ENCODE assay signal across 4 cellular contexts in the genomic region with DNA sequence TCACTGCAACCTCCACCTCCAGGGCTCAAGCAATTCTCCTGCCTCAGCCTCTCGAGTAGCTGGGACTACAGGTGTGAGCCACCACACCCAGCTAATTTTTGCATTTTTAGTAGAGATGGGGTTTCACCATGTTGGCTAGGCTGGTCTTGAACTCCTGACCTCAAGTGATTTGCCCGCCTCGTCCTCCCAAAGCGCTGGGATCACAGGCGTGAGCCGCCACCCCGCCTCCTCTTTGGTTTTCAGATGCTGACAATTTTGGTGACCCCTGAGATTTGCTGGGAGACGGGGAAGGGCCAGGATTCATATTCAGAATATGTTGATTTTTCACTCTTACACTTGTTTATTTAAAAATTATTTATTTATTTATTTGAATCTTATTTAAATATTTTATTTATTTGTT. TPM values are rescaled to one million over a fixed set of nuclear protein-coding genes. Genes with fewer than 3 reads are reported as not detected.
"Had no signal": no experiment of that assay in that cellular context is flagged by ENCODE, and none has a peak within 500 bp of the region (broad histone marks: within the 10 kb centered on the region; RNA-seq: fewer than 3 reads in every experiment).

No MANE protein-coding gene starts in this region.

RNA-seq across cellular contexts. Expression of a gene that starts 10.2 kb away (rescaled TPM):
- total RNA-seq: OCI-LY7 had no signal

RNA-seq across cellular contexts. Expression of a gene that starts 28.2 kb away (rescaled TPM):
- total RNA-seq: OCI-LY7, SJCRH30, T-cell had no signal

RNA-seq across cellular contexts. Expression of a gene that starts 43.8 kb away (rescaled TPM):
- total RNA-seq: OCI-LY7 had no signal
- polyA plus RNA-seq: SK-N-SH had no signal
